ENCODE assay signal across 25 cellular contexts in genomic region chr18:30175621-30176225, GRCh38.
DNase-seq lines count a peak whose midpoint lies in the region; ATAC-seq and TF ChIP-seq lines count a peak whose summit lies in the region.
"Had no signal": no experiment of that assay in that cellular context is flagged by ENCODE, and none has a peak within 500 bp of the region (broad histone marks: within the 10 kb centered on the region; RNA-seq: fewer than 3 reads in every experiment).

No MANE protein-coding gene starts in this region.

- DNase-seq in Daoy (ENCODE audit: low read depth), result peak; percentile 54
- peak; percentile 79 for DNase-seq in NCI-H510A (lab: John Stamatoyannopoulos, UW)
- DNase-seq in fibroblast of villous mesenchyme (ENCODE audit: low read depth), result peak; percentile 28
- no peak for DNase-seq in NCI-H2171 treated with DMSO at 0.1 percent for 48 hours (lab: John Stamatoyannopoulos, UW)
- DNase-seq in H9, result no peak
- DNase-seq: C1 segment of cervical spinal cord; CD8-positive, alpha-beta T cell; DMS 273 treated with DMSO at 0.1 percent for 48 hours; DND-41; GM23248; H7; IMR-90; MM.1S; NCI-H1417; NCI-H187; NCI-H446; NCI-H69; OCI-M1; Peyer's patch; SIG-M5; T-helper 17 cell had no signal

- H2BK20ac ChIP-seq in H9 (ENCODE audit: low read depth, low read length, poor library complexity, severe bottlenecking), result no peak overlapping the region

- no peak overlapping the region for H2BK5ac ChIP-seq in H9 (ENCODE audit: insufficient read length, low read length)

- H3K9me3 Mint-ChIP-seq in stimulated activated memory B cell treated with anti-CD40 and anti-IgM and Interleukin-4, amounts not matched to agents 10 μg/mL and 1 μg/mL and 100 μg/mL, for 72 hours, result peaks cover 5% of the 10 kb centered on the region
- peaks cover 4 to 5% of the 10 kb centered on the region in 2 experiments; a peak in 4 of 5 replicates for H3K9me3 Mint-ChIP-seq in H9

- no peaks in the 10 kb centered on the region for H3K27me3 ChIP-seq in H9 (ENCODE audit: insufficient read depth, low read length)
- H3K27me3 ChIP-seq: Peyer's patch had no signal

- H4K91ac ChIP-seq in H9 (ENCODE audit: insufficient read length, low read depth, low read length), result no peak overlapping the region

- H4K20me1 ChIP-seq in H9 (ENCODE audit: control insufficient read depth, insufficient read depth, insufficient read length), result no peaks in the 10 kb centered on the region

- H4K8ac ChIP-seq in H9 (replicated peaks; ENCODE audit: insufficient read length, low read depth, low read length), result no peak overlapping the region

- no peak overlapping the region for H3K23ac ChIP-seq in H9 (ENCODE audit: insufficient read length, low read depth, low read length)

- H3T11ph ChIP-seq in H9 (ENCODE audit: low read length), result no peak overlapping the region

- peak overlapping the region; percentile 75 for H3K4me3 ChIP-seq in fibroblast of villous mesenchyme (ENCODE audit: low read depth, low read length)
- H3K4me3 ChIP-seq: GM23248, Peyer's patch had no signal

- no peak overlapping the region for H2BK15ac ChIP-seq in H9 (ENCODE audit: low read depth, low read length)

- no peak overlapping the region for H3K14ac ChIP-seq in H9 (ENCODE audit: insufficient read depth, low read length)

- no peak overlapping the region for H3K4me3 Mint-ChIP-seq in stimulated activated memory B cell treated with anti-CD40 and anti-IgM and Interleukin-4, amounts not matched to agents 10 μg/mL and 1 μg/mL and 100 μg/mL, for 72 hours
- no peak overlapping the region for H3K4me3 Mint-ChIP-seq in H9
- H3K4me3 Mint-ChIP-seq: CD8-positive, alpha-beta T cell; T-helper 17 cell had no signal

- no peak overlapping the region for H3K4me2 ChIP-seq in H9 (ENCODE audit: insufficient read depth, insufficient read length, low read length)
- H3K4me2 ChIP-seq: KMS-11 had no signal

- no peak overlapping the region for H3K27ac ChIP-seq in H9 (ENCODE audit: insufficient read length, low read depth, low read length)
- H3K27ac ChIP-seq: GM23248, KMS-11, Peyer's patch had no signal

- no peaks in the 10 kb centered on the region for H3K9me3 ChIP-seq in H9 (ENCODE audit: control insufficient read depth, low read depth, low read length)

- H3K56ac ChIP-seq in H9 (ENCODE audit: insufficient read length, low read depth, low read length), result no peak overlapping the region

- H2BK12ac ChIP-seq in H9 (ENCODE audit: insufficient read length, low read depth, low read length), result no peak overlapping the region

- H3K4me1 Mint-ChIP-seq in stimulated activated memory B cell treated with anti-CD40 and anti-IgM and Interleukin-4, amounts not matched to agents 10 μg/mL and 1 μg/mL and 100 μg/mL, for 72 hours, result no peaks in the 10 kb centered on the region
- no peaks in the 10 kb centered on the region for H3K4me1 Mint-ChIP-seq in H9
- H3K4me1 Mint-ChIP-seq: T-helper 17 cell had no signal

- H3K36me3 Mint-ChIP-seq in stimulated activated memory B cell treated with anti-CD40 and anti-IgM and Interleukin-4, amounts not matched to agents 10 μg/mL and 1 μg/mL and 100 μg/mL, for 72 hours, result no peaks in the 10 kb centered on the region
- peaks cover 0 to 6% (median 0%) of the 10 kb centered on the region in 3 experiments; a peak in 2 of 7 replicates for H3K36me3 Mint-ChIP-seq in H9 (ENCODE audit: insufficient read depth in 1 of 3, low read depth in 3 of 3)
- H3K36me3 Mint-ChIP-seq: CD8-positive, alpha-beta T cell had no signal

- no peak overlapping the region for H2AFZ ChIP-seq in H9 (ENCODE audit: low read length)
- H2AFZ ChIP-seq: GM23248 had no signal

- no peak overlapping the region for H3K18ac ChIP-seq in H9 (ENCODE audit: insufficient read length, low read depth, low read length)

- no peak overlapping the region for H3K4ac ChIP-seq in H9 (ENCODE audit: low read depth, low read length)

- ATAC-seq in stimulated activated memory B cell treated with anti-CD40 and anti-IgM and Interleukin-4, amounts not matched to agents 10 μg/mL and 1 μg/mL and 100 μg/mL, for 72 hours, result no peak
- no peak for ATAC-seq in GM18907 (IDR thresholded peaks at IDR 0.05; ENCODE audit: unreplicated experiment)
- ATAC-seq: CD8-positive, alpha-beta T cell; SK-N-SH treated with all-trans-retinoic acid at 6 μM for 48 hours; T-helper 17 cell had no signal

- no peak overlapping the region for H4K5ac ChIP-seq in H9 (ENCODE audit: insufficient read length, low read depth, low read length)

- H3K27ac Mint-ChIP-seq in stimulated activated memory B cell treated with anti-CD40 and anti-IgM and Interleukin-4, amounts not matched to agents 10 μg/mL and 1 μg/mL and 100 μg/mL, for 72 hours, result no peak overlapping the region
- no peak overlapping the region; a peak in 1 of 7 replicates for H3K27ac Mint-ChIP-seq in H9
- H3K27ac Mint-ChIP-seq: CD8-positive, alpha-beta T cell; T-helper 17 cell had no signal

- H3K23me2 ChIP-seq in H9 (ENCODE audit: insufficient read length, low read depth, low read length, poor library complexity, severe bottlenecking), result no peaks in the 10 kb centered on the region

- no peaks in the 10 kb centered on the region for H3K4me1 ChIP-seq in H9 (ENCODE audit: insufficient read depth, low read length)
- H3K4me1 ChIP-seq: Peyer's patch had no signal

- TF ChIP-seq CTCF in fibroblast of villous mesenchyme (IDR thresholded peaks at IDR 0.05; ENCODE audit: insufficient read depth, low read depth, low read length), result no peak
- TF ChIP-seq CTCF in H9 (conservative IDR thresholded peaks at IDR 0.05), result no peak

- no peaks in the 10 kb centered on the region for H3K79me2 ChIP-seq in H9 (ENCODE audit: insufficient read depth, low read length)

- no peaks in the 10 kb centered on the region for H3K27me3 Mint-ChIP-seq in stimulated activated memory B cell treated with anti-CD40 and anti-IgM and Interleukin-4, amounts not matched to agents 10 μg/mL and 1 μg/mL and 100 μg/mL, for 72 hours
- no peaks in the 10 kb centered on the region for H3K27me3 Mint-ChIP-seq in H9 (ENCODE audit: low read depth)
- H3K27me3 Mint-ChIP-seq: T-helper 17 cell had no signal

- H3K9ac ChIP-seq in H9 (ENCODE audit: extremely low read depth, insufficient read length, low read length), result no peak overlapping the region
- H3K9ac ChIP-seq: GM23248, KMS-11 had no signal

- no peaks in the 10 kb centered on the region for H3K79me1 ChIP-seq in H9 (ENCODE audit: insufficient read depth, low read depth, low read length, poor library complexity, severe bottlenecking)

- no peak overlapping the region for H2AK5ac ChIP-seq in H9 (ENCODE audit: insufficient read length, low read length)

- H2BK120ac ChIP-seq in H9 (ENCODE audit: low read depth, low read length, poor library complexity, severe bottlenecking), result no peak overlapping the region

- no CpG with 5 or more reads among the region's 19 CpGs for WGBS in H9 (ENCODE audit: extremely low coverage, insufficient read length, low lambda C conversion rate)

Comparison
In these comparisons a context has a peak if more than half of its experiments do, and no peak if none do; other contexts are left out.
1. DNase-seq: peak in Daoy (single experiment), NCI-H510A (single experiment) and fibroblast of villous mesenchyme (single experiment); none in NCI-H2171 treated with DMSO at 0.1 percent for 48 hours (single experiment) and H9 (single experiment).